3 cellular contexts compared by ENCODE assay signal in the genomic region with DNA sequence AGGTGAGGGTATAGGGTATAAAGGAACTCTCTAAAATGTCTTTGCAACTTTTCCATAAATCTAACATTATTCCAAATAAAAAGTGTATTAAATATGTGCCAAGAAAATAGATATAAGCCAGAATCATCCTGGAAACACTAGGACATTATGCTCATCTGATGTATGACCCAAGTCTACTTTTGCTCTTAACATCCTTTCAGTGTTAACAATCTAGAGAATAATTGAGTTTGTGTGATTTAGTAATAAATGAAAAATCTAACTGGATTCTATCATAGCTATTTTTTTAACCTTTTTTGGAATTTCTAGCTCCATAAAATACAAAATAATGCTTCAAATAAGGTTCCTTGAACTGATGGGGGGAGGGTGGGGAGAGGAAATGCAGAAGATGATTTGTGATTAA.
"Had no signal": no experiment of that assay in that cellular context is flagged by ENCODE, and none has a peak within 500 bp of the region (broad histone marks: within the 10 kb centered on the region; RNA-seq: fewer than 3 reads in every experiment).

No MANE protein-coding gene starts in this region.

- DNase-seq: GDM1, GF-D8 had no signal

- ATAC-seq: GM12878 had no signal

- H3K4me3 ChIP-seq: GM12878 had no signal
